In the genomic region with DNA sequence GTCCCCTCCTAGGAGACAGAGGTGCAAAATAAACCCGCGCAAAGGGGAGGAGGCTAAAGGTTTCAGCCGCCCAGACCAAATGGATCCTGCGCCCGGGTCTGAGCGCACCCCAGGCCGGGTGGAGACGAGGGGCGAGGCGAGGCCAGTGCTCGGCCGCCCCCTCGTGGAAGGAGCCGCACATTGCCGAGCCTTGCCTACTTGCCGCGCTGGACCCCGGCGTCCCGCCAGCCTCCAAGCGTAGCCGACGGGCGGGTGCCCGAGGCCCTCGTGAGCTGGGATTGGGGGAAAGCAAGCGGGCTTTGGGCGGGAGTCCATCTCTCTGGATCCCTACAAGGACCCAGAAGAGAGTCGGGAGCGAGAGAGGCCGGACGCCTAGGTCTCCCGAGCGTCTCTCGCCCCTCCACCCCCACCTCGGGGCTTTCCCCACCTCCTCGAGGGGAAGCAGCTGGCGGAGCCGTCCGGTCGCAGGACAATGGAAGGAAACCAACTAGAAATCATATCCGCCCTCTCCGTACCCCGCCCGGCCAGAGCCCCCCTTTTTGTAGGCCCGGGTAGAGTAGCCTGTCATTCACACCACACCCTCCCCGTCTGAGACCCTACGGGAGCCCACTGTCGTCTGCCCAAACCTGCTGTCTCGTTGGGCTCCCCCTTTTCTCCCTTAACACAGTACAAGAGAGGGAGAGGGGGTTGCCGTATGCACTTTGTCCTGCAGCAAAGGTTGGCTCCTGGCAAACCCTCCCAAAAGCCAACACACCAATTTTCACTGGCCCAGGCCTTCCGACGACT, we compare ENCODE assay signal across 1 cellular context.
TF ChIP-seq lines count a peak whose summit lies in the region.

No MANE protein-coding gene starts in this region.

TF ChIP-seq in endothelial cell of umbilical vein, 7 proteins besides CTCF, POLR2A, EP300 and RAD21:
- TF ChIP-seq GATA2 (IDR thresholded peaks at IDR 0.05; ENCODE audit: insufficient read depth, insufficient read length, low read depth, low read length) (no peak), JUN (IDR thresholded peaks at IDR 0.05; ENCODE audit: borderline replicate concordance, insufficient read depth, insufficient read length, low read depth) (peak; percentile 44), POLR2AphosphoS5 (IDR thresholded peaks at IDR 0.05; ENCODE audit: insufficient read depth, low read depth, low read length) (peak; percentile 97), FOS (IDR thresholded peaks at IDR 0.05; ENCODE audit: borderline replicate concordance, insufficient read depth, low read length) (peak; percentile 50), MYC (IDR thresholded peaks at IDR 0.05; ENCODE audit: low read depth, low read length) (no peak)
- TF ChIP-seq, protein P1, sequence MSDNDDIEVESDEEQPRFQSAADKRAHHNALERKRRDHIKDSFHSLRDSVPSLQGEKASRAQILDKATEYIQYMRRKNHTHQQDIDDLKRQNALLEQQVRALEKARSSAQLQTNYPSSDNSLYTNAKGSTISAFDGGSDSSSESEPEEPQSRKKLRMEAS (IDR thresholded peaks at IDR 0.05; ENCODE audit: insufficient read depth, insufficient read length) = peak; percentile 8
